Comparison of ENCODE assay signal across 23 cellular contexts in genomic region chr3:127961124-127961523, GRCh38. TPM values are rescaled to one million over a fixed set of nuclear protein-coding genes. Genes with fewer than 3 reads are reported as not detected.
DNase-seq lines count a peak whose midpoint lies in the region; ATAC-seq and TF ChIP-seq lines count a peak whose summit lies in the region.
"Had no signal": no experiment of that assay in that cellular context is flagged by ENCODE, and none has a peak within 500 bp of the region (broad histone marks: within the 10 kb centered on the region; RNA-seq: fewer than 3 reads in every experiment).

No MANE protein-coding gene starts in this region.

- ATAC-seq in PC-3 (no peak), foreskin keratinocyte (no peak), GM21737 (IDR thresholded peaks at IDR 0.05; ENCODE audit: unreplicated experiment) (no peak)
- ATAC-seq: Panc1 had no signal

- H3K79me2 ChIP-seq in PC-3 (ENCODE audit: low read length) = no peaks in the 10 kb centered on the region

- H3K4me1 ChIP-seq in PC-3 (ENCODE audit: insufficient read depth, low read length) (peaks cover 30% of the 10 kb centered on the region), foreskin keratinocyte (peaks cover 9% of the 10 kb centered on the region), muscle layer of colon (ENCODE audit: insufficient read depth, low read length) (peaks cover 29% of the 10 kb centered on the region)

- in situ Hi-C loops in ACHN (cut with HindIII; ENCODE audit: low pct_ligation_motif_present, low pct_unique_long_range_greater_than_20kb, low sequenced_read_pairs) = loop anchor here (25.0 kb wide), 1 partner anchor 299 kb away; the partner anchor contains the start of gene ABTB1

- H3K4me3 ChIP-seq in PC-3 (ENCODE audit: low read length) (no peak overlapping the region), muscle layer of colon (ENCODE audit: low read depth in 1 of 2, low read length in 2 of 2) (no peak overlapping the region)
- H3K4me3 ChIP-seq: SJSA1 had no signal

- H3K9ac ChIP-seq in PC-3 (ENCODE audit: low read length) = no peak overlapping the region
- peak overlapping the region; percentile 45 for H3K9ac ChIP-seq in muscle layer of colon (ENCODE audit: low read length)

- H3K27me3 ChIP-seq in PC-3 (ENCODE audit: low read length) (no peaks in the 10 kb centered on the region), foreskin keratinocyte (no peaks in the 10 kb centered on the region), muscle layer of colon (ENCODE audit: control insufficient read depth in 1 of 2, insufficient read depth in 2 of 2, low read length in 2 of 2) (no peaks in the 10 kb centered on the region)
- H3K27me3 ChIP-seq: SJSA1 had no signal

- H3K9me3 ChIP-seq in PC-3 (ENCODE audit: low read length) (no peaks in the 10 kb centered on the region), muscle layer of colon (ENCODE audit: low read length) (no peaks in the 10 kb centered on the region)
- H3K9me3 ChIP-seq: SJSA1 had no signal

- intact Hi-C loops in PC-3 (cut with micrococcal nuclease) = loop anchor here (5.0 kb wide), 4 partner anchors 139 to 264 kb away; partner anchors contain the start of gene MGLL

- H4K20me1 ChIP-seq in PC-3 (ENCODE audit: low read length) = no peaks in the 10 kb centered on the region

- CTCF ChIA-PET in PC-3 (lab: Charles Lee) = no interaction called here

- peak overlapping the region; percentile 59 for H3K27ac ChIP-seq in PC-3 (ENCODE audit: low read length)
- H3K27ac ChIP-seq in foreskin keratinocyte = peak overlapping the region; percentile 34
- H3K27ac ChIP-seq in muscle layer of colon (ENCODE audit: low read depth, low read length) = no peak overlapping the region
- H3K27ac ChIP-seq: C4-2B, SJSA1 had no signal

- TF ChIP-seq CTCF in PC-3 (conservative IDR thresholded peaks at IDR 0.05; ENCODE audit: low read depth, low read length) (no peak), foreskin keratinocyte (conservative IDR thresholded peaks at IDR 0.05) (no peak)

- H3F3A ChIP-seq in PC-3 (ENCODE audit: low read length, unreplicated experiment) = no peaks in the 10 kb centered on the region

- no peak overlapping the region for H2AFZ ChIP-seq in PC-3 (ENCODE audit: low read length)

- no TSS peak for BruUV-seq in PC-3 (replicated peaks; lab: Mats Ljungman, UMichigan)

- H3K4me2 ChIP-seq in PC-3 (ENCODE audit: low read length) = peak overlapping the region; percentile 58

- no peaks in the 10 kb centered on the region for H3K9me2 ChIP-seq in PC-3 (replicated peaks; ENCODE audit: low read length)

- H3K36me3 ChIP-seq in PC-3 (ENCODE audit: low read depth, low read length) (no peaks in the 10 kb centered on the region), muscle layer of colon (ENCODE audit: insufficient read depth, low read length) (no peaks in the 10 kb centered on the region)
- H3K36me3 ChIP-seq: SJSA1 had no signal

- DNase-seq in Ammon's horn (ENCODE audit: low spot score) (peak; percentile 22), PC-3 (no peak), foreskin keratinocyte (no peak), RPMI8226 (no peak), A172 (ENCODE audit: low spot score) (no peak), ACHN (no peak)
- DNase-seq: AML-193; CD8-positive, alpha-beta memory T cell; EL; H7; HFFc6; Kasumi-1; NCI-H1694 treated with DMSO at 0.1 percent for 48 hours; NCI-H2107; NCI-H446 treated with DMSO at 0.1 percent for 48 hours; NCI-H69 had no signal

- POLR2A ChIA-PET in PC-3 (lab: Charles Lee; ENCODE audit: unreplicated experiment) = no interaction called here

RNA-seq across cellular contexts. Expression of gene KBTBD12, which starts 46.1 kb away (rescaled TPM):
- total RNA-seq in PC-3 (2014; rRNA removed) (not detected in 2 replicates), foreskin keratinocyte (not detected in 2 replicates)
- not detected in 2 replicates for polyA plus RNA-seq in foreskin keratinocyte
- total RNA-seq in A172 (2014; rRNA removed; shearing (Covaris generic)) = not detected in 2 replicates
- total RNA-seq: CD8-positive, alpha-beta memory T cell; H7; HFFc6; MCF 10A; SJSA1 had no signal
- polyA plus RNA-seq: AG04450; CD8-positive, alpha-beta memory T cell had no signal
